Comparison of ENCODE assay signal across 17 cellular contexts in the genomic region with DNA sequence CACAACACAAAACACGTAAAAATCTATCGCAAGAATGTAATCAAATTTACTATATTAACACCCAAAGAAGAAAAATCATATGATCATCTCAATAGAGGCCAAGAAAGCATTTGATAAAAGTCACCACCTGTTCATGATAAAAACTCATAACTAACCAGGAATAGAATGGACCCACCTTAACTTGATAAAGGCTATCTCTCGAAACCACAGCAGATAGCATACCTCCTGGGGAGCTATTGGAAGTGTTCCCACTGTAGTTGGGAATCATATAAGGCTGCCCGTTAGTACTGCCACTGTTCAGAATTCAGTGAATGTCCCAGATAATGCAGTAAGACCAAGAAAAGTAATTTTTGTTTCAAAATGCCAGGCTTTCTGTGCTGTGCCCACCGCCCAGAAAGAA. TPM values are rescaled to one million over a fixed set of nuclear protein-coding genes. Genes with fewer than 3 reads are reported as not detected.
A peak's percentile ranks its signal among the peaks of the same experiment; 100 is the strongest.
DNase-seq lines count a peak whose midpoint lies in the region; ATAC-seq and TF ChIP-seq lines count a peak whose summit lies in the region.
"Had no signal": no experiment of that assay in that cellular context is flagged by ENCODE, and none has a peak within 500 bp of the region (broad histone marks: within the 10 kb centered on the region; RNA-seq: fewer than 3 reads in every experiment).

No MANE protein-coding gene starts in this region.

- no peak overlapping the region for H3K27ac ChIP-seq in substantia nigra (ENCODE audit: low read depth, low read length, poor library complexity, severe bottlenecking)
- H3K27ac ChIP-seq: 22Rv1, BLaER1 had no signal

- H3K4me1 ChIP-seq in BE2C, result no peaks in the 10 kb centered on the region
- H3K4me1 ChIP-seq: BLaER1, HAP-1 had no signal

- no peaks in the 10 kb centered on the region for H3K27me3 Mint-ChIP-seq in activated CD4-positive, alpha-beta T cell treated with anti-CD3 and anti-CD28 coated beads for 36 hours
- H3K27me3 Mint-ChIP-seq in activated CD4-positive, alpha-beta T cell treated with anti-CD3 and anti-CD28 coated beads, Interleukin-2, amount 10 ng/mL, durations not matched to agents 7 days and 5 days, result no peaks in the 10 kb centered on the region
- no peaks in the 10 kb centered on the region for H3K27me3 Mint-ChIP-seq in T-helper 17 cell

- no peaks in the 10 kb centered on the region for H3K9me3 Mint-ChIP-seq in activated CD4-positive, alpha-beta T cell treated with anti-CD3 and anti-CD28 coated beads for 36 hours (ENCODE audit: low read depth)
- H3K9me3 Mint-ChIP-seq in activated CD4-positive, alpha-beta T cell treated with anti-CD3 and anti-CD28 coated beads, Interleukin-2, amount 10 ng/mL, durations not matched to agents 7 days and 5 days, result no peaks in the 10 kb centered on the region

- intact Hi-C loops in activated CD4-positive, alpha-beta T cell treated with anti-CD3 and anti-CD28 coated beads for 36 hours (cut with DNase I, micrococcal nuclease), result no loop called here

- no peak overlapping the region for H3K4me3 Mint-ChIP-seq in activated CD4-positive, alpha-beta T cell treated with anti-CD3 and anti-CD28 coated beads for 36 hours
- H3K4me3 Mint-ChIP-seq in activated CD4-positive, alpha-beta T cell treated with anti-CD3 and anti-CD28 coated beads, Interleukin-2, amount 10 ng/mL, durations not matched to agents 7 days and 5 days, result no peak overlapping the region
- no peak overlapping the region for H3K4me3 Mint-ChIP-seq in T-helper 17 cell

- H3K27ac Mint-ChIP-seq in activated CD4-positive, alpha-beta T cell treated with anti-CD3 and anti-CD28 coated beads for 36 hours, result peak overlapping the region; percentile 18
- H3K27ac Mint-ChIP-seq in activated CD4-positive, alpha-beta T cell treated with anti-CD3 and anti-CD28 coated beads, Interleukin-2, amount 10 ng/mL, durations not matched to agents 7 days and 5 days, result no peak overlapping the region
- peak overlapping the region; percentile 49 for H3K27ac Mint-ChIP-seq in T-helper 17 cell

- DNase-seq in activated CD4-positive, alpha-beta T cell treated with anti-CD3 and anti-CD28 coated beads for 36 hours, result no peak
- no peak for DNase-seq in activated CD4-positive, alpha-beta T cell treated with anti-CD3 and anti-CD28 coated beads, Interleukin-2, amount 10 ng/mL, durations not matched to agents 7 days and 5 days
- DNase-seq in A172 (ENCODE audit: low spot score) (peak; percentile 29), T-helper 17 cell (no peak), mucosa of gallbladder (ENCODE audit: low spot score) (peak; percentile 39), substantia nigra (lab: John Stamatoyannopoulos, UW) (no peak), BE2C (no peak)
- DNase-seq in stimulated activated CD4-positive, alpha-beta T cell treated with anti-CD3 and anti-CD28 coated beads, Interleukin-2, amount 100 ng/mL, for 24 hours, result no peak
- DNase-seq: DMS 273 treated with DMSO at 0.1 percent for 48 hours, GDM1, NCI-H1417, NCI-H1930, NCI-H526 treated with DMSO at 0.1 percent for 48 hours had no signal

- H3K36me3 Mint-ChIP-seq in activated CD4-positive, alpha-beta T cell treated with anti-CD3 and anti-CD28 coated beads for 36 hours (ENCODE audit: low read depth), result peaks cover 78% of the 10 kb centered on the region
- H3K36me3 Mint-ChIP-seq in activated CD4-positive, alpha-beta T cell treated with anti-CD3 and anti-CD28 coated beads, Interleukin-2, amount 10 ng/mL, durations not matched to agents 7 days and 5 days (ENCODE audit: low read depth), result peaks cover 43% of the 10 kb centered on the region
- H3K36me3 Mint-ChIP-seq in T-helper 17 cell (ENCODE audit: low read depth), result peaks cover 11% of the 10 kb centered on the region

- peaks cover 36% of the 10 kb centered on the region for H3K4me1 Mint-ChIP-seq in activated CD4-positive, alpha-beta T cell treated with anti-CD3 and anti-CD28 coated beads for 36 hours
- peaks cover 30% of the 10 kb centered on the region for H3K4me1 Mint-ChIP-seq in activated CD4-positive, alpha-beta T cell treated with anti-CD3 and anti-CD28 coated beads, Interleukin-2, amount 10 ng/mL, durations not matched to agents 7 days and 5 days
- peaks cover 28% of the 10 kb centered on the region for H3K4me1 Mint-ChIP-seq in T-helper 17 cell

- H3K9me3 ChIP-seq in T-helper 17 cell (ENCODE audit: control insufficient read depth, low read length, poor library complexity, severe bottlenecking) (no peaks in the 10 kb centered on the region), BE2C (no peaks in the 10 kb centered on the region)
- H3K9me3 ChIP-seq: BLaER1, HAP-1 had no signal

- no peak for ATAC-seq in activated CD4-positive, alpha-beta T cell treated with anti-CD3 and anti-CD28 coated beads for 36 hours
- no peak for ATAC-seq in T-helper 17 cell
- ATAC-seq: GM12878 had no signal

- H3K36me3 ChIP-seq in BE2C, result peaks cover 51% of the 10 kb centered on the region

- CTCF ChIA-PET in activated CD4-positive, alpha-beta T cell treated with anti-CD3 and anti-CD28 coated beads for 36 hours (lab: Charles Lee), result no interaction called here
- CTCF ChIA-PET in activated CD4-positive, alpha-beta T cell treated with anti-CD3 and anti-CD28 coated beads, Interleukin-2, amount 10 ng/mL, durations not matched to agents 7 days and 5 days (lab: Charles Lee), result interaction anchor here (2.4 kb wide), 1 partner anchor 10 kb away, joined by 6 read pairs; no protein-coding TSS in a partner anchor

- no peaks in the 10 kb centered on the region for H3K27me3 ChIP-seq in BE2C
- H3K27me3 ChIP-seq: BLaER1 had no signal

- no peak overlapping the region for H3K4me3 ChIP-seq in BE2C (ENCODE audit: low read depth, low read length)
- H3K4me3 ChIP-seq: BLaER1, GM12878, HAP-1 had no signal

- POLR2A ChIA-PET in activated CD4-positive, alpha-beta T cell treated with anti-CD3 and anti-CD28 coated beads for 36 hours (lab: Charles Lee), result interaction anchor here (1.6 kb wide), 1 partner anchor 57 kb away, joined by 3 read pairs; no protein-coding TSS in a partner anchor
- POLR2A ChIA-PET in activated CD4-positive, alpha-beta T cell treated with anti-CD3 and anti-CD28 coated beads, Interleukin-2, amount 10 ng/mL, durations not matched to agents 7 days and 5 days (lab: Charles Lee), result no interaction called here

- no peak for TF ChIP-seq CTCF in BE2C (IDR thresholded peaks at IDR 0.05; ENCODE audit: low read depth, low read length)

RNA-seq across cellular contexts. Expression of a gene that starts 21.7 kb away (rescaled TPM):
- 10 to 100 TPM; 51.8 to 54.3 TPM for total RNA-seq in activated CD4-positive, alpha-beta T cell treated with anti-CD3 and anti-CD28 coated beads for 36 hours
- total RNA-seq in activated CD4-positive, alpha-beta T cell treated with anti-CD3 and anti-CD28 coated beads, Interleukin-2, amount 10 ng/mL, durations not matched to agents 7 days and 5 days, result 10 to 100 TPM; 26.5 to 27.1 TPM
- 59.5 and 60.8 TPM in 2 replicates for total RNA-seq in A172 (2014; rRNA removed; shearing (Covaris generic))
- total RNA-seq in T-helper 17 cell (10 to 100 TPM; 11.1 to 13.6 TPM), mucosa of gallbladder (35.4 TPM)
- 18.2 TPM for polyA plus RNA-seq in BE2C (2012; ENCODE audit: insufficient read depth, insufficient read length, low read depth)

RNA-seq across cellular contexts. Expression of a gene that starts 21.8 kb away (rescaled TPM):
- total RNA-seq in activated CD4-positive, alpha-beta T cell treated with anti-CD3 and anti-CD28 coated beads for 36 hours, result 10 to 100 TPM; 89.1 to 98.2 TPM
- total RNA-seq in activated CD4-positive, alpha-beta T cell treated with anti-CD3 and anti-CD28 coated beads, Interleukin-2, amount 10 ng/mL, durations not matched to agents 7 days and 5 days, result 10 to 100 TPM; 22.8 to 25.6 TPM
- 3.7 and 4.6 TPM in 2 replicates for total RNA-seq in A172 (2014; rRNA removed; shearing (Covaris generic))
- total RNA-seq in T-helper 17 cell, result 10 to 100 TPM; 14.9 to 18.9 TPM
- total RNA-seq in mucosa of gallbladder, result 11.9 TPM
- 15.5 TPM for polyA plus RNA-seq in BE2C (2012; ENCODE audit: insufficient read depth, insufficient read length, low read depth)

RNA-seq across cellular contexts. Expression of a gene that starts 48.1 kb away (rescaled TPM):
- total RNA-seq in activated CD4-positive, alpha-beta T cell treated with anti-CD3 and anti-CD28 coated beads for 36 hours, result 10 to 100 TPM; 39.9 to 40.7 TPM
- total RNA-seq in activated CD4-positive, alpha-beta T cell treated with anti-CD3 and anti-CD28 coated beads, Interleukin-2, amount 10 ng/mL, durations not matched to agents 7 days and 5 days, result 10 to 100 TPM; 16.1 to 16.9 TPM
- total RNA-seq in A172 (2014; rRNA removed; shearing (Covaris generic)), result 33.8 and 42.7 TPM in 2 replicates
- 10 to 100 TPM; 13.4 to 14.4 TPM for total RNA-seq in T-helper 17 cell
- 59.6 TPM for total RNA-seq in mucosa of gallbladder
- 24.0 TPM for polyA plus RNA-seq in BE2C (2012; ENCODE audit: insufficient read depth, insufficient read length, low read depth)

Comparison
In these comparisons a context has a peak if more than half of its experiments do, and no peak if none do; other contexts are left out.
1. DNase-seq: peak in A172 (single experiment) and mucosa of gallbladder (single experiment); none in activated CD4-positive, alpha-beta T cell treated with anti-CD3 and anti-CD28 coated beads for 36 hours (single experiment), activated CD4-positive, alpha-beta T cell treated with anti-CD3 and anti-CD28 coated beads, Interleukin-2, amount 10 ng/mL, durations not matched to agents 7 days and 5 days (single experiment), T-helper 17 cell (0 of 3), substantia nigra (0 of 49), stimulated activated CD4-positive, alpha-beta T cell treated with anti-CD3 and anti-CD28 coated beads, Interleukin-2, amount 100 ng/mL, for 24 hours (0 of 2) and BE2C (single experiment).